Comparison of ENCODE assay signal across 1 cellular context in the genomic region with DNA sequence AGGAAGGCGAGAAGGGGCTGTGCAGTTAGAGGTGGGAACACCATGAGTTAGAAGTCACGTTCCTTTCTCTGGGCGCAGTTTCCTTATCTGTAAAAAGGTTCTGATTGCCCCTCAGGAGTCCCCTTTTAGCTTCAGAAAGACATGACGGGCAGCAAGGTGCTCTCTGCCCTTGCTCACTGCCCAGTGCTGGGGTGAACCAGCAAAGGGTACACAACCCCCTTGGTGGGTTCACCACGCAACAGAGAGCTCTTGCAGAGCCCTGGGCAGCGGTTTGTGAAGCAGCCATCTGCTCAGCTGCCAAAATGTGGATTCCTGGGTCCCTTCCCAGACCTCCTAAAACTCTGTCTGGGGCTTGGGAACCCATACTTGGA.
TF ChIP-seq lines count a peak whose summit lies in the region.

No MANE protein-coding gene starts in this region.

TF ChIP-seq in endothelial cell of umbilical vein, 7 proteins besides CTCF, POLR2A, EP300 and RAD21:
- no peak for TF ChIP-seq MYC (IDR thresholded peaks at IDR 0.05; ENCODE audit: low read depth, low read length)
